Comparison of ENCODE assay signal across 11 cellular contexts in genomic region chr2:130192451-130192850, GRCh38. TPM values are rescaled to one million over a fixed set of nuclear protein-coding genes. Genes with fewer than 3 reads are reported as not detected.
DNase-seq lines count a peak whose midpoint lies in the region; ATAC-seq and TF ChIP-seq lines count a peak whose summit lies in the region.
"Not testable (repeated sequence)": the region's sequence is repeated elsewhere in the genome, so short reads cannot be mapped to it uniquely, and the experiment has no call there.
"Had no signal": no experiment of that assay in that cellular context is flagged by ENCODE, and none has a peak within 500 bp of the region (broad histone marks: within the 10 kb centered on the region; RNA-seq: fewer than 3 reads in every experiment).

No MANE protein-coding gene starts in this region.

- H3K27me3 Mint-ChIP-seq in activated naive CD4-positive, alpha-beta T cell treated with anti-CD3 and anti-CD28 coated beads, Interleukin-2, amount 10 ng/mL, durations not matched to agents 7 days and 5 days, result not testable (repeated sequence)

- H3K9me3 Mint-ChIP-seq in activated naive CD4-positive, alpha-beta T cell treated with anti-CD3 and anti-CD28 coated beads, Interleukin-2, amount 10 ng/mL, durations not matched to agents 7 days and 5 days, result not testable (repeated sequence)

- not testable (repeated sequence) for H3K9me3 ChIP-seq in upper lobe of right lung

- CTCF ChIA-PET in activated naive CD4-positive, alpha-beta T cell treated with anti-CD3 and anti-CD28 coated beads, Interleukin-2, amount 10 ng/mL, durations not matched to agents 7 days and 5 days (lab: Charles Lee), result not testable (repeated sequence)

- intact Hi-C loops in posterior vena cava (cut with DNase I); upper lobe of right lung (cut with DNase I): not testable (repeated sequence)

- H3K27ac ChIP-seq in upper lobe of right lung, result not testable (repeated sequence)

- not testable (repeated sequence) for H3K4me1 ChIP-seq in upper lobe of right lung

- peaks cover 13% of the 10 kb centered on the region for H3K36me3 Mint-ChIP-seq in activated naive CD4-positive, alpha-beta T cell treated with anti-CD3 and anti-CD28 coated beads, Interleukin-2, amount 10 ng/mL, durations not matched to agents 7 days and 5 days

- not testable (repeated sequence) for H3K4me3 ChIP-seq in upper lobe of right lung

- not testable (repeated sequence) for H3K4me1 Mint-ChIP-seq in activated naive CD4-positive, alpha-beta T cell treated with anti-CD3 and anti-CD28 coated beads, Interleukin-2, amount 10 ng/mL, durations not matched to agents 7 days and 5 days

- H3K27me3 ChIP-seq in upper lobe of right lung, result not testable (repeated sequence)

- peak; percentile 7 for DNase-seq in ACHN
- DNase-seq in M059J (ENCODE audit: low read depth), result peak; percentile 8
- peak; percentile 33 for DNase-seq in activated CD8-positive, alpha-beta memory T cell treated with anti-CD3 and anti-CD28 coated beads for 24 hours
- not testable (repeated sequence) for DNase-seq in activated naive CD4-positive, alpha-beta T cell treated with anti-CD3 and anti-CD28 coated beads, Interleukin-2, amount 10 ng/mL, durations not matched to agents 7 days and 5 days
- DNase-seq in glomerular visceral epithelial cell (ENCODE audit: extremely low spot score), result peak; percentile 53
- peak; percentile 57 for DNase-seq in kidney tubule cell (ENCODE audit: low spot score)
- DNase-seq in posterior vena cava (ENCODE audit: low spot score), result peak; percentile 32
- DNase-seq in upper lobe of right lung, result peak; percentile 25

- ATAC-seq in upper lobe of right lung, result not testable (repeated sequence)

- not testable (repeated sequence) for H3K4me3 Mint-ChIP-seq in activated naive CD4-positive, alpha-beta T cell treated with anti-CD3 and anti-CD28 coated beads, Interleukin-2, amount 10 ng/mL, durations not matched to agents 7 days and 5 days

- peak overlapping the region; percentile 39 for H3K27ac Mint-ChIP-seq in activated naive CD4-positive, alpha-beta T cell treated with anti-CD3 and anti-CD28 coated beads, Interleukin-2, amount 10 ng/mL, durations not matched to agents 7 days and 5 days

- in situ Hi-C loops in ACHN (cut with HindIII; ENCODE audit: low pct_ligation_motif_present, low pct_unique_long_range_greater_than_20kb, low sequenced_read_pairs), result not testable (repeated sequence)

- TF ChIP-seq CTCF in upper lobe of right lung (IDR thresholded peaks at IDR 0.05), result not testable (repeated sequence)

- not testable (repeated sequence) for H3K36me3 ChIP-seq in upper lobe of right lung

RNA-seq across cellular contexts. Expression of gene TUBA3E, which starts 5.8 kb away (rescaled TPM):
- total RNA-seq in M059J (2014; rRNA removed; shearing (Covaris generic)), result not detected in 2 replicates
- total RNA-seq in posterior vena cava (not detected), upper lobe of right lung (not detected)
- total RNA-seq: CD4-positive, alpha-beta T cell; CD8-positive, alpha-beta memory T cell; GM12878 had no signal

RNA-seq across cellular contexts. Expression of gene MZT2B, which starts 10.4 kb away (rescaled TPM):
- 87.0 and 111 TPM in 2 replicates for total RNA-seq in M059J (2014; rRNA removed; shearing (Covaris generic))
- total RNA-seq in posterior vena cava (100 to 1,000 TPM; 183 to 200 TPM), upper lobe of right lung (128 TPM)

RNA-seq across cellular contexts. Expression of gene SMPD4, which starts 11.0 kb away (rescaled TPM):
- 24.2 and 35.0 TPM in 2 replicates for total RNA-seq in M059J (2014; rRNA removed; shearing (Covaris generic))
- total RNA-seq in posterior vena cava (10 to 100 TPM; 26.5 to 29.7 TPM), upper lobe of right lung (41.4 TPM)

RNA-seq across cellular contexts. Expression of gene CCDC74B, which starts 47.5 kb away (rescaled TPM):
- 4.2 and 5.8 TPM in 2 replicates for total RNA-seq in M059J (2014; rRNA removed; shearing (Covaris generic))
- total RNA-seq in posterior vena cava, result 1 to 10 TPM; 1.4 to 1.5 TPM
- total RNA-seq in upper lobe of right lung, result 0.78 TPM
